In genomic region chr5:76469656-76470290, GRCh38 we compare ENCODE assay signal across 1 cellular context.
TF ChIP-seq lines count a peak whose summit lies in the region.

No MANE protein-coding gene starts in this region.

TF ChIP-seq in IMR-90, 13 proteins besides CTCF, POLR2A, EP300 and RAD21 (continued from another document):
- TF ChIP-seq, protein P1, sequence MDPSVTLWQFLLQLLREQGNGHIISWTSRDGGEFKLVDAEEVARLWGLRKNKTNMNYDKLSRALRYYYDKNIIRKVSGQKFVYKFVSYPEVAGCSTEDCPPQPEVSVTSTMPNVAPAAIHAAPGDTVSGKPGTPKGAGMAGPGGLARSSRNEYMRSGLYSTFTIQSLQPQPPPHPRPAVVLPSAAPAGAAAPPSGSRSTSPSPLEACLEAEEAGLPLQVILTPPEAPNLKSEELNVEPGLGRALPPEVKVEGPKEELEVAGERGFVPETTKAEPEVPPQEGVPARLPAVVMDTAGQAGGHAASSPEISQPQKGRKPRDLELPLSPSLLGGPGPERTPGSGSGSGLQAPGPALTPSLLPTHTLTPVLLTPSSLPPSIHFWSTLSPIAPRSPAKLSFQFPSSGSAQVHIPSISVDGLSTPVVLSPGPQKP (IDR thresholded peaks at IDR 0.05; ENCODE audit: borderline replicate concordance, low read depth, low read length): no peak
- TF ChIP-seq RCOR1 (IDR thresholded peaks at IDR 0.05; ENCODE audit: insufficient replicate concordance, low read length) (no peak), CEBPB (IDR thresholded peaks at IDR 0.05; ENCODE audit: low read depth, low read length) (no peak), CHD1 (IDR thresholded peaks at IDR 0.05; ENCODE audit: low read depth, low read length) (no peak), MAFK (IDR thresholded peaks at IDR 0.05; ENCODE audit: low read depth, low read length) (no peak), BHLHE40 (IDR thresholded peaks at IDR 0.05; ENCODE audit: low read depth, low read length) (no peak), MXI1 (IDR thresholded peaks at IDR 0.05; ENCODE audit: borderline replicate concordance, low read depth, low read length) (no peak), MAZ (IDR thresholded peaks at IDR 0.05; ENCODE audit: borderline replicate concordance, low read depth, low read length) (no peak), USF2 (IDR thresholded peaks at IDR 0.05; ENCODE audit: low read depth, low read length) (no peak), SMC3 (IDR thresholded peaks at IDR 0.05; ENCODE audit: low read depth, low read length) (no peak), FOS (IDR thresholded peaks at IDR 0.05; ENCODE audit: low read depth, low read length) (no peak)
